In the genomic region with DNA sequence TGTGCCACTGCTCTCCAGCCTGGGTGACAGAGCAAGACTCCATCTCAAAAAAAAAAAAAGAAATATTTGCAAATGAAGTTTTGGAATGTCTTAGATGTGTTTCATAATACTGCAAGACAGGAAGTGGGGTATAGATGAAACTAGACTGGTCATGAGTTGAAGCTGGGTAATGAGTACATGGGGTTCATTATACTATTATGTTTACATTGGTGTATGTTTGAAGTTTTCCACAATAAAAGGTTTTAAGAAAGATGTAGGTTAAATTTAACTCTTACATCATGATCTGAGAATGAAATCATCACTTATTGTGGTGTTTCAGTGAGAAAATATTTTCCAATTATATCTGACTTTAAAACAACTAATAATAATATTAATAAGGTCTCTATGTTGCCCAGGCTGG, we compare ENCODE assay signal across 12 cellular contexts. TPM values are rescaled to one million over a fixed set of nuclear protein-coding genes. Genes with fewer than 3 reads are reported as not detected.
DNase-seq lines count a peak whose midpoint lies in the region; ATAC-seq, FAIRE-seq and TF ChIP-seq lines count a peak whose summit lies in the region.
"Had no signal": no experiment of that assay in that cellular context is flagged by ENCODE, and none has a peak within 500 bp of the region (broad histone marks: within the 10 kb centered on the region; RNA-seq: fewer than 3 reads in every experiment).

No MANE protein-coding gene starts in this region.

- no peak for FAIRE-seq in frontal cortex (lab: Jason Lieb, UNC)

- H3K27ac Mint-ChIP-seq in CD4-positive, CD25-positive, alpha-beta regulatory T cell = peak overlapping the region in 1 of 3 donors; percentile 74

- no peak for TF ChIP-seq CTCF in epithelial cell of esophagus (IDR thresholded peaks at IDR 0.05; ENCODE audit: insufficient read depth, low read depth, low read length, missing control alignments)

- DNase-seq in CD4-positive, CD25-positive, alpha-beta regulatory T cell = peak in 2 of 3 donors; percentile 4 to 38
- DNase-seq in epithelial cell of esophagus (ENCODE audit: low read depth) (peak; percentile 46), amniotic stem cell (lab: John Stamatoyannopoulos, UW) (no peak), NCI-H345 treated with DMSO at 0.1 percent for 48 hours (lab: John Stamatoyannopoulos, UW; ENCODE audit: unreplicated experiment) (no peak), frontal cortex (ENCODE audit: low spot score in 2 of 2) (no peak)
- DNase-seq: activated gamma-delta T cell treated with Interleukin-2 at 50 U/mL for 16 hours; naive thymus-derived CD4-positive, alpha-beta T cell; NCI-H146 had no signal

- H3K36me3 Mint-ChIP-seq in CD4-positive, CD25-positive, alpha-beta regulatory T cell = peaks cover 18% of the 10 kb centered on the region

- peaks cover 5 to 10% of the 10 kb centered on the region in 2 experiments for H3K9me3 ChIP-seq in CD4-positive, CD25-positive, alpha-beta regulatory T cell (ENCODE audit: control insufficient read depth in 2 of 2, low read length in 2 of 2)
- H3K9me3 ChIP-seq: thoracic aorta had no signal

- H3K4me1 ChIP-seq in CD4-positive, CD25-positive, alpha-beta regulatory T cell (ENCODE audit: control insufficient read depth, insufficient read depth, low read length, poor library complexity, severe bottlenecking) = no peaks in the 10 kb centered on the region

- no peak overlapping the region for H3K4me3 ChIP-seq in CD4-positive, CD25-positive, alpha-beta regulatory T cell (ENCODE audit: low read depth, low read length)
- H3K4me3 ChIP-seq in epithelial cell of esophagus (ENCODE audit: low read length) = no peak overlapping the region
- H3K4me3 ChIP-seq: thoracic aorta had no signal

- no peak for ATAC-seq in CD4-positive, CD25-positive, alpha-beta regulatory T cell (ENCODE audit: low read depth in 2 of 2)
- ATAC-seq in GM19035 (IDR thresholded peaks at IDR 0.05; ENCODE audit: unreplicated experiment) = peak; percentile 64
- ATAC-seq in HG03378 (IDR thresholded peaks at IDR 0.05; ENCODE audit: unreplicated experiment) = peak; percentile 72
- ATAC-seq in HG03442 (IDR thresholded peaks at IDR 0.05; ENCODE audit: unreplicated experiment) = no peak
- ATAC-seq: naive thymus-derived CD4-positive, alpha-beta T cell had no signal

- peaks cover 33 to 55% (median 41%) of the 10 kb centered on the region in 4 donors for H3K4me1 Mint-ChIP-seq in CD4-positive, CD25-positive, alpha-beta regulatory T cell

- no peaks in the 10 kb centered on the region for H3K27me3 Mint-ChIP-seq in CD4-positive, CD25-positive, alpha-beta regulatory T cell
- H3K27me3 Mint-ChIP-seq: naive thymus-derived CD4-positive, alpha-beta T cell had no signal

- peak overlapping the region in 1 of 4 donors; percentile 16 for H3K4me3 Mint-ChIP-seq in CD4-positive, CD25-positive, alpha-beta regulatory T cell
- H3K4me3 Mint-ChIP-seq: naive thymus-derived CD4-positive, alpha-beta T cell had no signal

- H3K27ac ChIP-seq in CD4-positive, CD25-positive, alpha-beta regulatory T cell (ENCODE audit: insufficient read depth, low read length, poor library complexity, severe bottlenecking) = no peak overlapping the region
- H3K27ac ChIP-seq: thoracic aorta had no signal

- H3K27me3 ChIP-seq in CD4-positive, CD25-positive, alpha-beta regulatory T cell (ENCODE audit: control insufficient read depth, insufficient read depth, low read length) = no peaks in the 10 kb centered on the region

- peaks cover 2% of the 10 kb centered on the region for H3K36me3 ChIP-seq in CD4-positive, CD25-positive, alpha-beta regulatory T cell (ENCODE audit: control insufficient read depth, insufficient read depth, low read length)
- H3K36me3 ChIP-seq: thoracic aorta had no signal

- peaks cover 2 to 17% (median 6%) of the 10 kb centered on the region in 7 donors for H3K9me3 Mint-ChIP-seq in CD4-positive, CD25-positive, alpha-beta regulatory T cell

RNA-seq across cellular contexts. Expression of gene FNDC3A, which starts 19.0 kb away (rescaled TPM):
- 41.1 TPM for total RNA-seq in CD4-positive, CD25-positive, alpha-beta regulatory T cell
- 10 to 100 TPM in 3 of 4 donors, 1 to 10 TPM in 1; 9.7 to 10.8 (median 10.4) TPM for polyA plus RNA-seq in CD4-positive, CD25-positive, alpha-beta regulatory T cell
- 84.4 TPM for total RNA-seq in frontal cortex

Comparison
In these comparisons a context has a peak if more than half of its experiments do, and no peak if none do; other contexts are left out.
1. ATAC-seq: peak in GM19035 (single experiment) and HG03378 (single experiment); none in CD4-positive, CD25-positive, alpha-beta regulatory T cell (0 of 2) and HG03442 (single experiment).
2. DNase-seq: peak in CD4-positive, CD25-positive, alpha-beta regulatory T cell (2 of 3) and epithelial cell of esophagus (single experiment); none in amniotic stem cell (single experiment), NCI-H345 treated with DMSO at 0.1 percent for 48 hours (single experiment) and frontal cortex (0 of 2).